8 cellular contexts compared by ENCODE assay signal in genomic region chr17:42536048-42536371, GRCh38. TPM values are rescaled to one million over a fixed set of nuclear protein-coding genes. Genes with fewer than 3 reads are reported as not detected.
A peak's percentile ranks its signal among the peaks of the same experiment; 100 is the strongest.
DNase-seq lines count a peak whose midpoint lies in the region; ATAC-seq, FAIRE-seq and TF ChIP-seq lines count a peak whose summit lies in the region.

TSS of gene NAGLU (plus strand) at chr17:42536241. CDS start at chr17:42536273, 32 bp downstream.

- H3K27me3 ChIP-seq in small intestine (ENCODE audit: control insufficient read depth in 2 of 2, insufficient read depth in 2 of 2, low read length in 2 of 2) = no peaks in the 10 kb centered on the region

- H3K4me1 ChIP-seq in A549 (peaks cover 31% of the 10 kb centered on the region), small intestine (ENCODE audit: control insufficient read depth in 2 of 2, insufficient read depth in 1 of 2, low read depth in 1 of 2, low read length in 1 of 2) (peaks cover 7 to 8% of the 10 kb centered on the region in 2 donors)

- TF ChIP-seq EP300 in A549 (IDR thresholded peaks at IDR 0.05) = no peak

- FAIRE-seq in A549 (lab: Jason Lieb, UNC) = no peak
- FAIRE-seq in small intestine (lab: Jason Lieb, UNC) = no peak

- ATAC-seq in A549 = peak; percentile 88 to 89
- peak; percentile 63 for ATAC-seq in GM18861 (IDR thresholded peaks at IDR 0.05; ENCODE audit: unreplicated experiment)
- ATAC-seq in HG03066 (IDR thresholded peaks at IDR 0.05; ENCODE audit: low read depth, unreplicated experiment) = peak; percentile 77

- DNase-seq in A549 (ENCODE audit: low read depth in 1 of 2, low spot score in 1 of 2) (peak; percentile 91 to 100), NCI-H2171 (lab: John Stamatoyannopoulos, UW) (peak; percentile 97), T47D (ENCODE audit: low read depth in 1 of 2, low spot score in 1 of 2) (peak; percentile 94 to 99), iPS-NIHi11 (ENCODE audit: low spot score) (peak; percentile 99), small intestine (peak; percentile 90)

- H3K4me3 ChIP-seq in A549 (peak within 1 kb of the TSS; percentile 82), small intestine (ENCODE audit: low read depth in 1 of 2, low read length in 2 of 2) (peak within 1 kb of the TSS; percentile 79 to 80)

- POLR2A ChIA-PET in A549 (lab: Yijun Ruan, JAX) = interaction anchor here (0.5 to 2.1 kb wide), 16 partner anchors 9 to 463 kb away, joined by 3 to 22 read pairs (median 6); partner anchors contain the start of genes CAVIN1, PLEKHH3, PSMC3IP and RETREG3

- peak within 1 kb of the TSS; percentile 93 to 97 for H3K27ac ChIP-seq in A549
- H3K27ac ChIP-seq in VCaP = peak within 1 kb of the TSS; percentile 86
- peak within 1 kb of the TSS; percentile 64 to 88 for H3K27ac ChIP-seq in small intestine (ENCODE audit: low read depth in 1 of 2, low read length in 1 of 2)

- H3K36me3 ChIP-seq in small intestine (ENCODE audit: control insufficient read depth in 2 of 2, insufficient read depth in 2 of 2, low read length in 2 of 2) = no peaks in the 10 kb centered on the region

- TF ChIP-seq CTCF in A549 (IDR thresholded peaks at IDR 0.05) (no peak), VCaP (conservative IDR thresholded peaks at IDR 0.05) (no peak)

- WGBS in A549 (ENCODE audit: missing lambda C conversion rate) = 0% methylated on average over 1 of the region's 40 CpGs
- WGBS in small intestine, 3 donors = 0 to 1% (median 0%) methylated on average over 27 to 40 of the region's 40 CpGs

- in situ Hi-C loops in T47D (cut with HindIII; ENCODE audit: low pct_unique_long_range_greater_than_20kb, low sequenced_read_pairs) = no loop called here

- TF ChIP-seq POLR2A in A549 (IDR thresholded peaks at IDR 0.05; ENCODE audit: low read length) = peak; percentile 54

- H3K9me3 ChIP-seq in A549 (no peaks in the 10 kb centered on the region), small intestine (ENCODE audit: control insufficient read depth, low read depth) (no peaks in the 10 kb centered on the region)

- no peak for TF ChIP-seq RAD21 in A549 (conservative IDR thresholded peaks at IDR 0.05 in 1 of 2, IDR thresholded peaks at IDR 0.05 in 1 of 2)

- H3K4me2 ChIP-seq in A549 = peak within 1 kb of the TSS; percentile 74

- CTCF ChIA-PET in A549 (lab: Yijun Ruan, JAX) = interaction anchor here (0.7 to 6.8 kb wide), 15 partner anchors 9 to 516 kb away, joined by 3 to 42 read pairs (median 4); partner anchors contain the start of genes HSD17B1 and NKIRAS2

TF ChIP-seq in A549, 52 proteins besides CTCF, POLR2A, EP300 and RAD21:
- TF ChIP-seq MAX (IDR thresholded peaks at IDR 0.05) = peak; percentile 87
- peak; percentile 83 to 96; a peak in 4 of 5 replicates for TF ChIP-seq JUN (IDR thresholded peaks at IDR 0.05)
- TF ChIP-seq MAZ (IDR thresholded peaks at IDR 0.05; ENCODE audit: borderline replicate concordance, low read depth, low read length) = 0 out of 2 replicates have a peak, but pooled peaks have one; percentile 19
- peak; percentile 70; the same call in 1 of the 2 replicates for TF ChIP-seq E2F6 (IDR thresholded peaks at IDR 0.05; ENCODE audit: borderline replicate concordance, low read depth)
- TF ChIP-seq TP53 (CRISPR knock-in tag; IDR thresholded peaks at IDR 0.05) = peak; percentile 61; the same call in 1 of the 2 replicates
- TF ChIP-seq USF2 (IDR thresholded peaks at IDR 0.05) = peak; percentile 97
- no peak for TF ChIP-seq HOXB5 (CRISPR knock-in tag; IDR thresholded peaks at IDR 0.05)
- peak; percentile 14; the same call in 1 of the 2 replicates for TF ChIP-seq PHF8 (IDR thresholded peaks at IDR 0.05; ENCODE audit: borderline replicate concordance, low read depth)
- TF ChIP-seq BHLHE40 (IDR thresholded peaks at IDR 0.05; ENCODE audit: low read depth, low read length) = peak; percentile 93
- peak; percentile 85 for TF ChIP-seq MYC (IDR thresholded peaks at IDR 0.05; ENCODE audit: borderline replicate concordance, low read length)
- TF ChIP-seq CBX8 (IDR thresholded peaks at IDR 0.05) = no peak
- TF ChIP-seq HES2 (IDR thresholded peaks at IDR 0.05) = no peak
- TF ChIP-seq GATA3 (IDR thresholded peaks at IDR 0.05; ENCODE audit: borderline replicate concordance) = peak; percentile 41; the same call in 1 of the 2 replicates

RNA-seq across cellular contexts. Expression of gene NAGLU, which starts in this region (rescaled TPM):
- 17.8 and 18.0 TPM in 2 replicates for polyA plus RNA-seq in A549 (2011; rRNA removed)
- 33.3 and 49.9 TPM in 2 replicates for polyA plus RNA-seq in A549 (2012; cell fraction: cytosol; rRNA removed)
- polyA plus RNA-seq in A549 (2012; cell fraction: nucleus; rRNA removed) = 125 and 164 TPM in 2 replicates
- polyA plus RNA-seq in A549 (2017; fragmentation: RNase III; extraction: RNeasy Plus Mini Kit Qiagen cat#74134 plus additional on column Dnase treatment) = 28.2 to 34.5 TPM (median 34.0 TPM) in 3 replicates
- polyA minus RNA-seq in A549 (2011; rRNA and poly(A)+ RNA removed) = 22.4 and 34.9 TPM in 2 replicates
- 10 to 100 TPM; 25.3 to 36.2 (median 29.1) TPM for polyA plus RNA-seq in small intestine

Comparison
In these comparisons a context has a peak if more than half of its experiments do, and no peak if none do; other contexts are left out.
1. Peak in every context shown above with its lines: DNase-seq, ATAC-seq, H3K4me3 ChIP-seq and H3K27ac ChIP-seq.